In the genomic region with DNA sequence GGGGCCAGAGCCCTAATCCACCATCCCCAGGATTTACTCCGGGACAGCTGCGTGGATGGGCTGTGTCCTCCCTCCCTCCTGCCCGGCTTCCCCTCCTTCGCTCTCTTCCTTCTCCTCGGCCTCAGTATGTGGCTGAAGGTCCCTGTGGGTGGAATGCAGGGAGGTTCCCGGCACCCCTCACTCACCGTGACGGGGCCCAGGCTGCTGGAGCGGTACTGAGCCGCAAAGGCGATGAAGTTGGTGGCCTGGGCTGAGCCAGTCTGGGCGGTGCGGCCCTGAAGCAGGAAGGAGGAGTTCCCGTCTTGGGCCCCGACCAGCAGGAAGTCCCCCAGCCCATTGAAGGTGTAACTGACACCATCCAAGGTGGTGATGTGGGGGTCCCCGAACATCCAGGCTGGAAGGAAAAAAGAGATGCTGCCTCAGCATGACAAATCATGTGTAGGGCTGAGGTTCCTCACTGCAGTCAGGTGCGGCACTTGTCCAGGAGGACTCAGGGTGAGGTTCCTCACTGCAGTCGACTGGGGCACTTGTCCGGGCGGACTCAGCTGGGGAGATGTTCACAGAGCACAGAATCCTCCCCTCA, we compare ENCODE assay signal across 21 cellular contexts. TPM values are rescaled to one million over a fixed set of nuclear protein-coding genes. Genes with fewer than 3 reads are reported as not detected.
DNase-seq lines count a peak whose midpoint lies in the region; ATAC-seq, FAIRE-seq and TF ChIP-seq lines count a peak whose summit lies in the region.
"Had no signal": no experiment of that assay in that cellular context is flagged by ENCODE, and none has a peak within 500 bp of the region (broad histone marks: within the 10 kb centered on the region; RNA-seq: fewer than 3 reads in every experiment).

No MANE protein-coding gene starts in this region.

- no peaks in the 10 kb centered on the region for H3K36me3 Mint-ChIP-seq in activated naive CD4-positive, alpha-beta T cell treated with anti-CD3 and anti-CD28 coated beads, Interleukin-2, amount 50 U/mL, for 24 hours
- peaks cover 1% of the 10 kb centered on the region for H3K36me3 Mint-ChIP-seq in activated naive CD4-positive, alpha-beta T cell treated with anti-CD3 and anti-CD28 coated beads, Interleukin-2, amount 10 ng/mL, durations not matched to agents 7 days and 5 days
- H3K36me3 Mint-ChIP-seq: CD4-positive, CD25-positive, alpha-beta regulatory T cell had no signal

- no peak overlapping the region for H3K23ac ChIP-seq in H1 (ENCODE audit: insufficient read length)

- H3K4ac ChIP-seq in H1 (replicated peaks; ENCODE audit: insufficient read length, low read depth, low read length) = no peak overlapping the region

- H3K36me3 ChIP-seq in H7 (replicated peaks; ENCODE audit: control insufficient read depth, insufficient read depth, low read length) = no peaks in the 10 kb centered on the region; the same call in 1 of the 2 replicates
- no peaks in the 10 kb centered on the region for H3K36me3 ChIP-seq in H1 (ENCODE audit: control insufficient read depth in 2 of 4, insufficient read depth in 4 of 4, low read length in 3 of 4)

- intact Hi-C loops in posterior vena cava (cut with DNase I) = no loop called here

- no peak for TF ChIP-seq POLR2A in H1 (IDR thresholded peaks at IDR 0.05; ENCODE audit: control extremely low read depth in 1 of 2, low read depth in 2 of 2, low read length in 2 of 2)

- H2BK20ac ChIP-seq in H1 (ENCODE audit: low read length) = no peak overlapping the region

- no peaks in the 10 kb centered on the region for H3K27me3 ChIP-seq in H7 (ENCODE audit: control insufficient read depth, insufficient read depth, low read length)
- H3K27me3 ChIP-seq in H1 (replicated peaks in 1 of 4; ENCODE audit: control insufficient read depth in 3 of 4, extremely low read depth in 1 of 4, insufficient read depth in 3 of 4, low read length in 3 of 4) = no peaks in the 10 kb centered on the region; a peak in 3 of 7 replicates

- FAIRE-seq in H1 (lab: Jason Lieb, UNC) = no peak
- FAIRE-seq: G401.6, GM12892, H54 had no signal

- no peak overlapping the region for H2BK12ac ChIP-seq in H1 (ENCODE audit: low read depth, low read length)

- TF ChIP-seq EP300 in H1 (IDR thresholded peaks at IDR 0.05; ENCODE audit: borderline replicate concordance in 1 of 2, low read depth in 2 of 2, low read length in 2 of 2) = no peak

- POLR2A ChIA-PET in H1 (lab: Charles Lee; ENCODE audit: partially characterized antibody) = interaction anchor here (1.1 kb wide), 1 partner anchor 236 kb away, joined by 3 read pairs; no protein-coding TSS in a partner anchor

- CTCF ChIA-PET in activated naive CD4-positive, alpha-beta T cell treated with anti-CD3 and anti-CD28 coated beads, Interleukin-2, amount 10 ng/mL, durations not matched to agents 7 days and 5 days (lab: Charles Lee) = no interaction called here
- CTCF ChIA-PET in H1 (lab: Charles Lee; ENCODE audit: partially characterized antibody) = interaction anchor here (1.1 to 5.8 kb wide), 5 partner anchors 11 to 96 kb away, joined by 3 to 33 read pairs (median 4); no protein-coding TSS in a partner anchor

- H2AK5ac ChIP-seq in H1 (ENCODE audit: low read depth, low read length) = no peak overlapping the region

- H3K18ac ChIP-seq in H1 (ENCODE audit: extremely low read depth, low read length) = no peak overlapping the region

- H3K4me1 Mint-ChIP-seq in activated naive CD4-positive, alpha-beta T cell treated with anti-CD3 and anti-CD28 coated beads, Interleukin-2, amount 50 U/mL, for 24 hours = no peaks in the 10 kb centered on the region
- peaks cover 5% of the 10 kb centered on the region for H3K4me1 Mint-ChIP-seq in activated naive CD4-positive, alpha-beta T cell treated with anti-CD3 and anti-CD28 coated beads, Interleukin-2, amount 10 ng/mL, durations not matched to agents 7 days and 5 days

- no peak overlapping the region for H3K27ac ChIP-seq in H1 (ENCODE audit: low read depth, low read length)

- H4K8ac ChIP-seq in H1 (ENCODE audit: extremely low read depth, insufficient read depth, low read length) = peak overlapping the region; percentile 28; the same call in 1 of the 2 replicates

- no peak overlapping the region for H3K14ac ChIP-seq in H1 (ENCODE audit: insufficient read length)

- H3K4me3 ChIP-seq in H7 (ENCODE audit: insufficient read depth, low read depth, low read length) (no peak overlapping the region), H1 (ENCODE audit: extremely low read depth in 1 of 4, insufficient read depth in 2 of 4, low read depth in 3 of 4, low read length in 4 of 4) (no peak overlapping the region)

- H3K4me3 Mint-ChIP-seq in activated naive CD4-positive, alpha-beta T cell treated with anti-CD3 and anti-CD28 coated beads, Interleukin-2, amount 50 U/mL, for 24 hours = no peak overlapping the region
- no peak overlapping the region for H3K4me3 Mint-ChIP-seq in activated naive CD4-positive, alpha-beta T cell treated with anti-CD3 and anti-CD28 coated beads, Interleukin-2, amount 10 ng/mL, durations not matched to agents 7 days and 5 days
- H3K4me3 Mint-ChIP-seq: CD4-positive, CD25-positive, alpha-beta regulatory T cell had no signal

- 88% methylated on average over 16 of the region's 20 CpGs; no CpG with 5 or more reads in 1 of the 2 experiments for WGBS in H1 (ENCODE audit: extremely low coverage in 1 of 2, insufficient coverage in 1 of 2, insufficient read length in 1 of 2, insufficient replicate concordance in 2 of 2, low coverage in 1 of 2, low lambda C conversion rate in 2 of 2, missing lambda C conversion rate in 1 of 2), 2 experiments

- H4K20me1 ChIP-seq in H1 (replicated peaks in 1 of 2; ENCODE audit: control insufficient read depth in 1 of 2, insufficient read depth in 2 of 2, low read length in 2 of 2) = no peaks in the 10 kb centered on the region

- H3K79me1 ChIP-seq in H1 (ENCODE audit: low read depth, low read length) = no peaks in the 10 kb centered on the region

- H3K79me2 ChIP-seq in H1 (ENCODE audit: control insufficient read depth in 1 of 2, insufficient read depth in 2 of 2, low read length in 2 of 2) = no peaks in the 10 kb centered on the region

- H2BK15ac ChIP-seq in H1 (ENCODE audit: low read length) = no peak overlapping the region

- no peak for ATAC-seq in GM21423 (IDR thresholded peaks at IDR 0.05; ENCODE audit: unreplicated experiment)
- ATAC-seq: Right ventricle myocardium inferior had no signal

- H3K27ac Mint-ChIP-seq in activated naive CD4-positive, alpha-beta T cell treated with anti-CD3 and anti-CD28 coated beads, Interleukin-2, amount 50 U/mL, for 24 hours = peak overlapping the region; percentile 77
- no peak overlapping the region for H3K27ac Mint-ChIP-seq in activated naive CD4-positive, alpha-beta T cell treated with anti-CD3 and anti-CD28 coated beads, Interleukin-2, amount 10 ng/mL, durations not matched to agents 7 days and 5 days
- H3K27ac Mint-ChIP-seq: CD4-positive, CD25-positive, alpha-beta regulatory T cell had no signal

- no peak for TF ChIP-seq CTCF in H1 (IDR thresholded peaks at IDR 0.05; ENCODE audit: control extremely low read depth in 1 of 3, insufficient read depth in 1 of 3, low read depth in 1 of 3, low read length in 3 of 3)

- no peaks in the 10 kb centered on the region for H3K9me3 Mint-ChIP-seq in activated naive CD4-positive, alpha-beta T cell treated with anti-CD3 and anti-CD28 coated beads, Interleukin-2, amount 50 U/mL, for 24 hours
- peaks cover 3% of the 10 kb centered on the region for H3K9me3 Mint-ChIP-seq in activated naive CD4-positive, alpha-beta T cell treated with anti-CD3 and anti-CD28 coated beads, Interleukin-2, amount 10 ng/mL, durations not matched to agents 7 days and 5 days

- peak overlapping the region; percentile 60; the same call in 1 of the 2 replicates for H2BK5ac ChIP-seq in H1 (ENCODE audit: low read depth, low read length)

- H3K9me3 ChIP-seq in H1 (ENCODE audit: insufficient read depth in 2 of 2, low read depth in 1 of 2, low read length in 1 of 2) = no peaks in the 10 kb centered on the region; a peak in 1 of 4 replicates

- DNase-seq in activated naive CD4-positive, alpha-beta T cell treated with anti-CD3 and anti-CD28 coated beads, Interleukin-2, amount 10 ng/mL, durations not matched to agents 7 days and 5 days = no peak
- peak; percentile 60 for DNase-seq in H7
- DNase-seq in H1 (ENCODE audit: low read depth in 1 of 2, low spot score in 2 of 2) = no peak
- peak; percentile 67 for DNase-seq in posterior vena cava (ENCODE audit: low spot score)
- DNase-seq in NCI-H2081 (lab: John Stamatoyannopoulos, UW) = no peak
- DNase-seq in COLO668 (lab: John Stamatoyannopoulos, UW; ENCODE audit: unreplicated experiment) = no peak
- DNase-seq: CD4-positive, CD25-positive, alpha-beta regulatory T cell; DMS79 treated with DMSO at 0.1 percent for 48 hours; KBM-7; NCI-H1092; NCI-H2107; NCI-H446; NCI-H748 treated with DMSO at 0.1 percent for 48 hours had no signal

- no peak overlapping the region for H2AFZ ChIP-seq in H1 (ENCODE audit: low read length)

- no peak overlapping the region for H3K4me2 ChIP-seq in H1 (ENCODE audit: insufficient read depth in 1 of 2, low read depth in 2 of 2, low read length in 2 of 2)

- no peak overlapping the region for H3K9ac ChIP-seq in H1 (replicated peaks in 1 of 4; ENCODE audit: extremely low read depth in 1 of 4, low read depth in 3 of 4, low read length in 3 of 4)

- no peaks in the 10 kb centered on the region for H3K4me1 ChIP-seq in H1 (replicated peaks in 1 of 4; ENCODE audit: control insufficient read depth in 3 of 4, insufficient read depth in 4 of 4, low read length in 3 of 4)

- no peak overlapping the region for H3K56ac ChIP-seq in H1 (replicated peaks; ENCODE audit: insufficient read length, low read depth, low read length)

- no peak for TF ChIP-seq RAD21 in H1 (IDR thresholded peaks at IDR 0.05 in 1 of 2, conservative IDR thresholded peaks at IDR 0.05 in 1 of 2; ENCODE audit: low read depth in 2 of 2, low read length in 2 of 2)

- peaks cover 7% of the 10 kb centered on the region; the same call in 1 of the 2 replicates for H3K23me2 ChIP-seq in H1 (ENCODE audit: low read depth, low read length)

- no peak overlapping the region for H4K91ac ChIP-seq in H1 (replicated peaks; ENCODE audit: insufficient read length, low read length)

- H3K27me3 Mint-ChIP-seq in activated naive CD4-positive, alpha-beta T cell treated with anti-CD3 and anti-CD28 coated beads, Interleukin-2, amount 50 U/mL, for 24 hours = peaks cover 11% of the 10 kb centered on the region
- H3K27me3 Mint-ChIP-seq in activated naive CD4-positive, alpha-beta T cell treated with anti-CD3 and anti-CD28 coated beads, Interleukin-2, amount 10 ng/mL, durations not matched to agents 7 days and 5 days = peaks cover 75% of the 10 kb centered on the region

- H2BK120ac ChIP-seq in H1 (replicated peaks; ENCODE audit: low read depth, low read length) = no peak overlapping the region

- no peak overlapping the region for H4K5ac ChIP-seq in H1 (ENCODE audit: insufficient read length, low read depth, low read length)

RNA-seq across cellular contexts. Expression of gene MUC20, which starts 42.6 kb away (rescaled TPM):
- 0.52 and 0.69 TPM in 2 replicates for total RNA-seq in H7 (2014; rRNA removed; shearing (Covaris generic))
- 0.24 TPM in 1 of 2 replicates, not detected in the other for total RNA-seq in H1 (2021; fragmentation: NEBNext Ultra II Directional; extraction: Animal tissue kit (Norgen Biotek cat#: 25700))
- polyA plus RNA-seq in H1 (2011; rRNA removed) = 0.19 and 0.26 TPM in 2 replicates
- polyA plus RNA-seq in H1 (2011; cell fraction: cytosol; rRNA removed) = 0.26 TPM
- polyA plus RNA-seq in H1 (2011; cell fraction: nucleus; rRNA removed) = 0.27 TPM
- polyA plus RNA-seq in H1 (2012, experiment 1 of 2) = 0.13 to 0.19 TPM (median 0.15 TPM) in 3 of 4 replicates, not detected in the other
- not detected for polyA plus RNA-seq in H1 (2012, experiment 2 of 2)
- 0.16 TPM for polyA plus RNA-seq in H1 (2013, experiment 1 of 2)
- 0.33 TPM for polyA plus RNA-seq in H1 (2013, experiment 2 of 2)
- polyA minus RNA-seq in H1 (2011; rRNA and poly(A)+ RNA removed) = 0.16 TPM in 1 of 2 replicates, not detected in the other
- not detected for polyA minus RNA-seq in H1 (2011; cell fraction: cytosol; rRNA and poly(A)+ RNA removed)
- not detected for polyA minus RNA-seq in H1 (2011; cell fraction: nucleus; rRNA and poly(A)+ RNA removed)
- total RNA-seq in posterior vena cava = 1 to 10 TPM; 3.8 to 9.4 TPM

RNA-seq across cellular contexts. Expression of gene MUC4, which starts 48.4 kb away (rescaled TPM):
- total RNA-seq in H7 (2014; rRNA removed; shearing (Covaris generic)) = 3.5 and 4.0 TPM in 2 replicates
- 1.4 and 2.0 TPM in 2 replicates for total RNA-seq in H1 (2021; fragmentation: NEBNext Ultra II Directional; extraction: Animal tissue kit (Norgen Biotek cat#: 25700))
- polyA plus RNA-seq in H1 (2011; rRNA removed) = 0.89 and 2.0 TPM in 2 replicates
- polyA plus RNA-seq in H1 (2011; cell fraction: cytosol; rRNA removed) = 0.94 TPM
- polyA plus RNA-seq in H1 (2011; cell fraction: nucleus; rRNA removed) = 5.4 TPM
- polyA plus RNA-seq in H1 (2012, experiment 1 of 2) = 1.1 to 1.8 TPM (median 1.6 TPM) in 4 replicates
- polyA plus RNA-seq in H1 (2012, experiment 2 of 2) = 0.34 TPM
- 0.83 TPM for polyA plus RNA-seq in H1 (2013, experiment 1 of 2)
- 0.59 TPM for polyA plus RNA-seq in H1 (2013, experiment 2 of 2)
- 0.98 and 2.0 TPM in 2 replicates for polyA minus RNA-seq in H1 (2011; rRNA and poly(A)+ RNA removed)
- polyA minus RNA-seq in H1 (2011; cell fraction: cytosol; rRNA and poly(A)+ RNA removed) = 1.0 TPM
- polyA minus RNA-seq in H1 (2011; cell fraction: nucleus; rRNA and poly(A)+ RNA removed) = 2.8 TPM
- total RNA-seq in posterior vena cava = not detected
- total RNA-seq: A673; CD4-positive, CD25-positive, alpha-beta regulatory T cell; MCF 10A; Right ventricle myocardium inferior had no signal
- polyA plus RNA-seq: CD4-positive, CD25-positive, alpha-beta regulatory T cell had no signal

Comparison
In these comparisons a context has a peak if more than half of its experiments do, and no peak if none do; other contexts are left out.
1. DNase-seq: peak in H7 (single experiment) and posterior vena cava (single experiment); none in activated naive CD4-positive, alpha-beta T cell treated with anti-CD3 and anti-CD28 coated beads, Interleukin-2, amount 10 ng/mL, durations not matched to agents 7 days and 5 days (single experiment), H1 (0 of 2), NCI-H2081 (0 of 2) and COLO668 (single experiment).